In the genomic region with DNA sequence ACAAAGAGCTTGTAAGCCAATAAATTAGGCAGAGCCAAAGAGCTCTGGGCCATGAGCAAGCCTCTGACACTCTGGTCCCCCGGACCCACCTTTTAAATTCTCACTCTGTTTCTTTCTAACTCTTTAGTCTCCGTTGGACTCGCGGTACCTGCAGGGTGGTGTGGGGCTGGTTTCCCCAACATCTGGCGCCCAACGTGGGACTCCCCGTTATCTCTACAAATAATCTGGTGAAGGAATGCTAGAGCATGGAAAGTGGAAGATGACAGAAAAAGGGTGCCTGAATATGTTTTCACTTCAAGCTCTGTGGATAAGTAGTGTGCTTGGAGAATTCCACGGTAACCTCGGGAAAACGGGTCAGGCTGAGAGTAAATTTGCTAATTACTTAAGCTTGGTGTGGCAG, we compare ENCODE assay signal across 22 cellular contexts. TPM values are rescaled to one million over a fixed set of nuclear protein-coding genes. Genes with fewer than 3 reads are reported as not detected.
A peak's percentile ranks its signal among the peaks of the same experiment; 100 is the strongest.
DNase-seq lines count a peak whose midpoint lies in the region; ATAC-seq, FAIRE-seq and TF ChIP-seq lines count a peak whose summit lies in the region.
"Had no signal": no experiment of that assay in that cellular context is flagged by ENCODE, and none has a peak within 500 bp of the region (broad histone marks: within the 10 kb centered on the region; RNA-seq: fewer than 3 reads in every experiment).

No MANE protein-coding gene starts in this region.

- ATAC-seq in A549 (no peak), HCT116 (no peak), HG03442 (IDR thresholded peaks at IDR 0.05; ENCODE audit: unreplicated experiment) (no peak)
- ATAC-seq: PC-3 had no signal

- H3K27ac ChIP-seq in A549 (no peak overlapping the region), HCT116 (ENCODE audit: low read depth, low read length) (no peak overlapping the region), brain microvascular endothelial cell (no peak overlapping the region)
- H3K27ac ChIP-seq: BLaER1 treated with 17β-estradiol and CSF1 and Interleukin-3, amounts not matched to agents 10 nM and 100 nM; HL-60; SJSA1 had no signal

- no peak overlapping the region for H3K4me3 Mint-ChIP-seq in glutamatergic neuron (ENCODE audit: unreplicated experiment)
- H3K4me3 Mint-ChIP-seq: CD8-positive, alpha-beta memory T cell; IgD-negative memory B cell had no signal

- no peaks in the 10 kb centered on the region for H3K4me1 Mint-ChIP-seq in glutamatergic neuron (ENCODE audit: low read depth, unreplicated experiment)
- H3K4me1 Mint-ChIP-seq: CD8-positive, alpha-beta memory T cell; IgD-negative memory B cell had no signal

- H3K27ac Mint-ChIP-seq in glutamatergic neuron (ENCODE audit: unreplicated experiment), result no peak overlapping the region
- H3K27ac Mint-ChIP-seq: CD8-positive, alpha-beta memory T cell; IgD-negative memory B cell had no signal

- no peaks in the 10 kb centered on the region for H3K27me3 Mint-ChIP-seq in glutamatergic neuron (ENCODE audit: unreplicated experiment)

- H3K9me3 ChIP-seq in A549, result peaks cover 89% of the 10 kb centered on the region
- H3K9me3 ChIP-seq in HCT116 (ENCODE audit: control insufficient read depth in 1 of 2, insufficient read depth in 1 of 2, low read depth in 1 of 2, low read length in 2 of 2), result peaks cover 17 to 23% of the 10 kb centered on the region in 2 experiments; a peak in 3 of 4 replicates

- no peaks in the 10 kb centered on the region for H3K79me2 ChIP-seq in HCT116 (ENCODE audit: insufficient read depth, low read length)

- POLR2A ChIA-PET in A549 (lab: Yijun Ruan, JAX) (no interaction called here), HCT116 (lab: Charles Lee) (no interaction called here)

- intact Hi-C loops in HCT116 (cut with micrococcal nuclease), result no loop called here

- peak; percentile 18 for FAIRE-seq in A549 (lab: Jason Lieb, UNC)
- FAIRE-seq: A204.1, H54, HTR-8/SVneo had no signal

- H3K4me2 ChIP-seq in A549, result no peak overlapping the region
- no peak overlapping the region for H3K4me2 ChIP-seq in HCT116 (ENCODE audit: low read length)
- H3K4me2 ChIP-seq: BLaER1 treated with 17β-estradiol and CSF1 and Interleukin-3, amounts not matched to agents 10 nM and 100 nM had no signal

- in situ Hi-C loops in brain microvascular endothelial cell (cut with HindIII; ENCODE audit: low pct_ligation_motif_present, low sequenced_read_pairs), result no loop called here

- H3K4me3 ChIP-seq in A549 (no peak overlapping the region), HCT116 (replicated peaks in 1 of 2; ENCODE audit: low read depth in 1 of 2, low read length in 2 of 2) (no peak overlapping the region), cardiac fibroblast (replicated peaks in 1 of 2; ENCODE audit: low read depth in 2 of 2, low read length in 2 of 2) (no peak overlapping the region), brain microvascular endothelial cell (ENCODE audit: low read depth, low read length) (no peak overlapping the region)
- H3K4me3 ChIP-seq: SJSA1 had no signal

- CTCF ChIA-PET in A549 (lab: Yijun Ruan, JAX), result interaction anchor here (1.2 to 4.3 kb wide), 7 partner anchors 16 to 354 kb away, joined by 3 to 15 read pairs (median 3); no protein-coding TSS in a partner anchor
- CTCF ChIA-PET in HCT116 (lab: Charles Lee), result no interaction called here

- no TSS peak for BruUV-seq in HCT116 (replicated peaks; lab: Mats Ljungman, UMichigan)

- no peak for TF ChIP-seq POLR2A in A549 (IDR thresholded peaks at IDR 0.05; ENCODE audit: low read length)
- no peak for TF ChIP-seq POLR2A in HCT116 (IDR thresholded peaks at IDR 0.05; ENCODE audit: borderline replicate concordance, extremely low read depth, insufficient read depth, insufficient read length)

- H3K36me3 ChIP-seq in HCT116 (ENCODE audit: control insufficient read depth in 1 of 2, insufficient read depth in 2 of 2, low read length in 2 of 2), result no peaks in the 10 kb centered on the region
- H3K36me3 ChIP-seq in brain microvascular endothelial cell (replicated peaks), result no peaks in the 10 kb centered on the region
- H3K36me3 ChIP-seq: BLaER1 treated with 17β-estradiol and CSF1 and Interleukin-3, amounts not matched to agents 10 nM and 100 nM; SJSA1 had no signal

- no peak overlapping the region for H3K9ac ChIP-seq in HCT116 (ENCODE audit: low read length)
- H3K9ac ChIP-seq: BLaER1 treated with 17β-estradiol and CSF1 and Interleukin-3, amounts not matched to agents 10 nM and 100 nM had no signal

- peaks cover 26% of the 10 kb centered on the region for H3K36me3 Mint-ChIP-seq in glutamatergic neuron (ENCODE audit: unreplicated experiment)
- H3K36me3 Mint-ChIP-seq: IgD-negative memory B cell had no signal

- H3K27me3 ChIP-seq in HCT116 (ENCODE audit: insufficient read depth, low read length) (peaks cover 15% of the 10 kb centered on the region; the same call in 1 of the 2 replicates), brain microvascular endothelial cell (replicated peaks) (no peaks in the 10 kb centered on the region)
- H3K27me3 ChIP-seq: BLaER1 treated with 17β-estradiol and CSF1 and Interleukin-3, amounts not matched to agents 10 nM and 100 nM; SJSA1 had no signal

- no peaks in the 10 kb centered on the region for H3K4me1 ChIP-seq in A549
- H3K4me1 ChIP-seq in HCT116 (ENCODE audit: control insufficient read depth in 1 of 2, insufficient read depth in 2 of 2, low read length in 2 of 2), result no peaks in the 10 kb centered on the region
- H3K4me1 ChIP-seq: BLaER1 treated with 17β-estradiol and CSF1 and Interleukin-3, amounts not matched to agents 10 nM and 100 nM; SJSA1 had no signal

- TF ChIP-seq EP300 in A549 (IDR thresholded peaks at IDR 0.05), result no peak

- no peaks in the 10 kb centered on the region for H4K20me1 ChIP-seq in HCT116 (ENCODE audit: insufficient read depth)
- H4K20me1 ChIP-seq: BLaER1 treated with 17β-estradiol and CSF1 and Interleukin-3, amounts not matched to agents 10 nM and 100 nM had no signal

- 62% methylated on average over 10 of the region's 10 CpGs for WGBS in A549 (ENCODE audit: missing lambda C conversion rate)

- TF ChIP-seq CTCF in A549 (IDR thresholded peaks at IDR 0.05) (no peak), HCT116 (IDR thresholded peaks at IDR 0.05 in 2 of 3, conservative IDR thresholded peaks at IDR 0.05 in 1 of 3; ENCODE audit: borderline replicate concordance in 1 of 3, insufficient read depth in 1 of 3, low read depth in 2 of 3, low read length in 2 of 3) (no peak), cardiac fibroblast (IDR thresholded peaks at IDR 0.05; ENCODE audit: low read depth, low read length) (no peak), glutamatergic neuron (IDR thresholded peaks at IDR 0.05; ENCODE audit: partially characterized antibody, unreplicated experiment) (no peak), brain microvascular endothelial cell (IDR thresholded peaks at IDR 0.05; ENCODE audit: low read depth, low read length, missing control alignments) (no peak)

- no peak for TF ChIP-seq RAD21 in A549 (conservative IDR thresholded peaks at IDR 0.05 in 1 of 2, IDR thresholded peaks at IDR 0.05 in 1 of 2)
- no peak for TF ChIP-seq RAD21 in HCT116 (IDR thresholded peaks at IDR 0.05; ENCODE audit: low read depth)

- RAD21 ChIA-PET in HCT116 (lab: Charles Lee; ENCODE audit: low non-redundant PET in 1 of 2, low total read pairs in 2 of 2, uncharacterized antibody in 2 of 2, unreplicated experiment in 2 of 2), result no interaction called here

- no peaks in the 10 kb centered on the region for H3K9me2 ChIP-seq in HCT116 (ENCODE audit: insufficient read depth)

- DNase-seq in A549 (ENCODE audit: low read depth in 1 of 2, low spot score in 1 of 2), result peak in 1 of 2 experiments; percentile 51
- peak; percentile 7 for DNase-seq in HCT116 (ENCODE audit: low read depth, low spot score)
- peak; percentile 5 to 7 for DNase-seq in cardiac fibroblast (ENCODE audit: low read depth in 2 of 2)
- DNase-seq in glutamatergic neuron, result peak; percentile 28
- no peak for DNase-seq in NCI-H1048 (lab: John Stamatoyannopoulos, UW)
- DNase-seq in brain microvascular endothelial cell, result no peak
- DNase-seq: CD8-positive, alpha-beta memory T cell; DMS 273 treated with DMSO at 0.1 percent for 48 hours; NCI-H1436; NCI-H2029; NCI-H2171 treated with DMSO at 0.1 percent for 48 hours; NCI-H446 treated with DMSO at 0.1 percent for 48 hours; NCI-H774; PC-3 had no signal

- H2AFZ ChIP-seq in HCT116 (ENCODE audit: low read depth, low read length, poor library complexity, severe bottlenecking), result no peak overlapping the region

- H3K9me3 Mint-ChIP-seq in glutamatergic neuron (ENCODE audit: unreplicated experiment), result peaks cover 8% of the 10 kb centered on the region

TF ChIP-seq in A549, 52 proteins besides CTCF, POLR2A, EP300 and RAD21 (continues in another document):
- TF ChIP-seq EHF (CRISPR knock-in tag; IDR thresholded peaks at IDR 0.05), result 0 out of 2 replicates have a peak, but pooled peaks have one; percentile 39
- TF ChIP-seq GATA3 (IDR thresholded peaks at IDR 0.05; ENCODE audit: borderline replicate concordance), result peak; percentile 49; the same call in 1 of the 2 replicates
- TF ChIP-seq ZFP36 (IDR thresholded peaks at IDR 0.05; ENCODE audit: borderline replicate concordance, partially characterized antibody), result no peak
- TF ChIP-seq HEYL (CRISPR knock-in tag; IDR thresholded peaks at IDR 0.05), result no peak

TF ChIP-seq in HCT116, 20 proteins besides CTCF, POLR2A, EP300 and RAD21 (continues in another document):
- TF ChIP-seq FOSL1 (IDR thresholded peaks at IDR 0.05; ENCODE audit: low read depth) (no peak), TCF7L2 (IDR thresholded peaks at IDR 0.05; ENCODE audit: borderline replicate concordance, extremely low read depth, insufficient read depth, insufficient read length) (no peak)

RNA-seq across cellular contexts. Expression of gene CYP2B6, which starts 36.5 kb away (rescaled TPM):
- polyA plus RNA-seq in A549 (2011; rRNA removed) (0.04 TPM in 1 of 2 replicates, not detected in the other), A549 (2017; fragmentation: RNase III; extraction: RNeasy Plus Mini Kit Qiagen cat#74134 plus additional on column Dnase treatment) (not detected in 3 replicates)
- polyA plus RNA-seq in A549 (2012; cell fraction: cytosol; rRNA removed), result not detected in 2 replicates
- polyA plus RNA-seq in A549 (2012; cell fraction: nucleus; rRNA removed), result not detected in 2 replicates
- 0.19 and 0.21 TPM in 2 replicates for polyA minus RNA-seq in A549 (2011; rRNA and poly(A)+ RNA removed)
- total RNA-seq in HCT116 (2021; ENCODE audit: unreplicated experiment) (0.74 TPM), glutamatergic neuron (ENCODE audit: unreplicated experiment) (not detected)
- not detected in 2 replicates for polyA plus RNA-seq in HCT116 (2012)
- total RNA-seq: CD8-positive, alpha-beta memory T cell; PC-3; SJSA1 had no signal
- polyA plus RNA-seq: CD8-positive, alpha-beta memory T cell; IgD-negative memory B cell had no signal

Comparison
In these comparisons a context has a peak if more than half of its experiments do, and no peak if none do; other contexts are left out.
1. DNase-seq: peak in HCT116 (single experiment), cardiac fibroblast (2 of 2) and glutamatergic neuron (single experiment); none in NCI-H1048 (single experiment) and brain microvascular endothelial cell (single experiment).